Comparison of ENCODE assay signal across 6 cellular contexts in the genomic region with DNA sequence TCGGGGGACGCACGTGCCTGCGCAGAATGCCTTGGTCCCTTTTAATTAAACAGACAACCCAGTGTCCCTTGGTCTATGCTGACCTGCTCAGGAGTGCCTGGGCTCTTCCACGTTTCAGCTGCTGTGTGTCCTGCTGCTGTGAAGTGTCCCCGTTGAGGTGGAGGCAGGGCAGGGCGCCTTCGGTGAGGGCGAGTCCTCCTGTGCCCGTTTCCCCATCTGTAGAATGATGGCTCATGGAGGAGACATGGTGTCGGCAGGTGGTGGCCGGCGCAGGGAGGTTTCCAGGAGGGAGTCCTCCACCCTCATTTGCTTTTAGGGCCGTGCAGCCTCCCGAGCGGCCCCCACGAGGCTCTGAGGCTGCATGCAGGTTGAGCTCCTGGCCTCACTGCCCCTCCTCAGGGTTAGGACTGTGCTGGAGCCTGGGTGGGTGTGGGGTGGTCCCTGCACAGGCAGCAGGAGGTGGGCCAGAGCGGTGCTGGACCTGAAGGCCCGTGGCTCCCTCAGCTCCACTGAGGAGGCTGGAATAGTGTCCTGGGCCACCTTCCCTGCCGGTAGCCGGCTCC. TPM values are rescaled to one million over a fixed set of nuclear protein-coding genes. Genes with fewer than 3 reads are reported as not detected.
DNase-seq lines count a peak whose midpoint lies in the region; ATAC-seq lines count a peak whose summit lies in the region.

No MANE protein-coding gene starts in this region.

- ATAC-seq in activated naive CD4-positive, alpha-beta T cell treated with anti-CD3 and anti-CD28 coated beads, Interleukin-2, amount 50 U/mL, for 72 hours = no peak
- no peak for ATAC-seq in memory B cell (ENCODE audit: low read depth)

- peaks cover 98% of the 10 kb centered on the region for H4K20me1 ChIP-seq in BLaER1

- H3K4me3 Mint-ChIP-seq in memory B cell = peak overlapping the region; percentile 59

- peak overlapping the region; percentile 86 for H3K27ac ChIP-seq in BLaER1

- peak overlapping the region; percentile 90 for H3K4me2 ChIP-seq in BLaER1

- H3K27ac Mint-ChIP-seq in activated naive CD4-positive, alpha-beta T cell treated with anti-CD3 and anti-CD28 coated beads, Interleukin-2, amount 50 U/mL, for 72 hours = peak overlapping the region; percentile 93 to 99
- peak overlapping the region; percentile 91 for H3K27ac Mint-ChIP-seq in memory B cell

- H3K27me3 Mint-ChIP-seq in memory B cell = no peaks in the 10 kb centered on the region

- H3K36me3 ChIP-seq in BLaER1 = peaks cover 82% of the 10 kb centered on the region
- peaks cover 5% of the 10 kb centered on the region for H3K36me3 ChIP-seq in MG63

- DNase-seq in activated naive CD4-positive, alpha-beta T cell treated with anti-CD3 and anti-CD28 coated beads, Interleukin-2, amount 50 U/mL, for 72 hours (ENCODE audit: low spot score in 2 of 2) = no peak
- DNase-seq in memory B cell (ENCODE audit: low spot score in 2 of 2) (no peak), hippocampal formation (lab: John Stamatoyannopoulos, UW) (no peak), MG63 (no peak), G401 (ENCODE audit: low spot score) (no peak)

- H3K36me3 Mint-ChIP-seq in activated naive CD4-positive, alpha-beta T cell treated with anti-CD3 and anti-CD28 coated beads, Interleukin-2, amount 50 U/mL, for 72 hours = peaks cover 10 to 12% of the 10 kb centered on the region in 2 donors
- peaks cover 9% of the 10 kb centered on the region for H3K36me3 Mint-ChIP-seq in memory B cell

- peaks cover 17% of the 10 kb centered on the region for H3K4me1 Mint-ChIP-seq in memory B cell

- no peaks in the 10 kb centered on the region for H3K9me3 Mint-ChIP-seq in activated naive CD4-positive, alpha-beta T cell treated with anti-CD3 and anti-CD28 coated beads, Interleukin-2, amount 50 U/mL, for 72 hours
- H3K9me3 Mint-ChIP-seq in memory B cell = no peaks in the 10 kb centered on the region

- H3K27me3 ChIP-seq in BLaER1 (no peaks in the 10 kb centered on the region), MG63 (no peaks in the 10 kb centered on the region)

- H3K4me3 ChIP-seq in BLaER1 = peak overlapping the region; percentile 33; the same call in 1 of the 2 replicates
- no peak overlapping the region for H3K4me3 ChIP-seq in MG63

- in situ Hi-C loops in G401 (cut with HindIII; ENCODE audit: low sequenced_read_pairs) = no loop called here

- H3K4me1 ChIP-seq in BLaER1 = peaks cover 74% of the 10 kb centered on the region

- peak overlapping the region; percentile 77 for H3K9ac ChIP-seq in BLaER1

- H3K9me3 ChIP-seq in BLaER1 (no peaks in the 10 kb centered on the region), MG63 (no peaks in the 10 kb centered on the region)

RNA-seq across cellular contexts. Expression of gene STK11, which starts 8.8 kb away (rescaled TPM):
- 10 to 100 TPM; 73.1 to 86.4 TPM for total RNA-seq in activated naive CD4-positive, alpha-beta T cell treated with anti-CD3 and anti-CD28 coated beads, Interleukin-2, amount 50 U/mL, for 72 hours
- 43.2 and 51.5 TPM in 2 replicates for total RNA-seq in MG63 (2014; rRNA removed; shearing (Covaris generic); ENCODE audit: low replicate concordance)
- 83.6 and 94.8 TPM in 2 replicates for total RNA-seq in G401 (2014; rRNA removed; shearing (Covaris generic))

RNA-seq across cellular contexts. Expression of gene CBARP, which starts 23.4 kb away (rescaled TPM):
- 1 to 10 TPM; 1.0 to 1.6 TPM for total RNA-seq in activated naive CD4-positive, alpha-beta T cell treated with anti-CD3 and anti-CD28 coated beads, Interleukin-2, amount 50 U/mL, for 72 hours
- 0.30 and 0.35 TPM in 2 replicates for total RNA-seq in MG63 (2014; rRNA removed; shearing (Covaris generic); ENCODE audit: low replicate concordance)
- 3.6 and 5.6 TPM in 2 replicates for total RNA-seq in G401 (2014; rRNA removed; shearing (Covaris generic))

RNA-seq across cellular contexts. Expression of gene ATP5F1D, which starts 27.2 kb away (rescaled TPM):
- total RNA-seq in activated naive CD4-positive, alpha-beta T cell treated with anti-CD3 and anti-CD28 coated beads, Interleukin-2, amount 50 U/mL, for 72 hours = 100 to 1,000 TPM; 114 to 201 TPM
- total RNA-seq in MG63 (2014; rRNA removed; shearing (Covaris generic); ENCODE audit: low replicate concordance) = 29.4 and 33.8 TPM in 2 replicates
- 61.3 and 98.5 TPM in 2 replicates for total RNA-seq in G401 (2014; rRNA removed; shearing (Covaris generic))

RNA-seq across cellular contexts. Expression of gene MIDN, which starts 34.0 kb away (rescaled TPM):
- 100 to 1,000 TPM in 1 of 2 donors, 10 to 100 TPM in 1; 52.9 to 113 TPM for total RNA-seq in activated naive CD4-positive, alpha-beta T cell treated with anti-CD3 and anti-CD28 coated beads, Interleukin-2, amount 50 U/mL, for 72 hours
- total RNA-seq in MG63 (2014; rRNA removed; shearing (Covaris generic); ENCODE audit: low replicate concordance) = 4.6 and 5.7 TPM in 2 replicates
- 14.0 and 17.5 TPM in 2 replicates for total RNA-seq in G401 (2014; rRNA removed; shearing (Covaris generic))

RNA-seq across cellular contexts. Expression of gene SBNO2, which starts 40.3 kb away (rescaled TPM):
- 100 to 1,000 TPM; 113 to 144 TPM for total RNA-seq in activated naive CD4-positive, alpha-beta T cell treated with anti-CD3 and anti-CD28 coated beads, Interleukin-2, amount 50 U/mL, for 72 hours
- 15.6 and 22.7 TPM in 2 replicates for total RNA-seq in MG63 (2014; rRNA removed; shearing (Covaris generic); ENCODE audit: low replicate concordance)
- total RNA-seq in G401 (2014; rRNA removed; shearing (Covaris generic)) = 22.3 and 25.1 TPM in 2 replicates
